ENCODE assay signal across 3 cellular contexts in the genomic region with DNA sequence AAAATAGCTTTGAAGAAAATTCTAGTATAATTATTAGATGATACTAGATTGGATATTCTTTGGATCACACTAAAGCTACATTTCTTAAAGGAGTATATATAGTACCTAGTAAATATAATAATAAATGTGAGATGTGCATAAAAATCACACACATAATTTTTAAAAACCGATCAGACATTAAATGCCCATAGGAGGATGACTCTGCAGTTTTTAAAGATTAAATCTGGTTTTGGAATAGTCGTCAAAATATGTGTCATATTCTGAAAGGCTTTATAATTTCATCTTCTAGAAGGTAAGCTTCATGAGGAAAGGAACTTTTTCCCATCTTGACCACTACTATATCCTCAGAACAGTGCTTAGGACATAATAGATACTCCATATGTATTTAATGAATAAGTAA.
TF ChIP-seq lines count a peak whose summit lies in the region.

No MANE protein-coding gene starts in this region.

TF ChIP-seq in A549, 52 proteins besides CTCF, POLR2A, EP300 and RAD21:
- TF ChIP-seq, protein P1, sequence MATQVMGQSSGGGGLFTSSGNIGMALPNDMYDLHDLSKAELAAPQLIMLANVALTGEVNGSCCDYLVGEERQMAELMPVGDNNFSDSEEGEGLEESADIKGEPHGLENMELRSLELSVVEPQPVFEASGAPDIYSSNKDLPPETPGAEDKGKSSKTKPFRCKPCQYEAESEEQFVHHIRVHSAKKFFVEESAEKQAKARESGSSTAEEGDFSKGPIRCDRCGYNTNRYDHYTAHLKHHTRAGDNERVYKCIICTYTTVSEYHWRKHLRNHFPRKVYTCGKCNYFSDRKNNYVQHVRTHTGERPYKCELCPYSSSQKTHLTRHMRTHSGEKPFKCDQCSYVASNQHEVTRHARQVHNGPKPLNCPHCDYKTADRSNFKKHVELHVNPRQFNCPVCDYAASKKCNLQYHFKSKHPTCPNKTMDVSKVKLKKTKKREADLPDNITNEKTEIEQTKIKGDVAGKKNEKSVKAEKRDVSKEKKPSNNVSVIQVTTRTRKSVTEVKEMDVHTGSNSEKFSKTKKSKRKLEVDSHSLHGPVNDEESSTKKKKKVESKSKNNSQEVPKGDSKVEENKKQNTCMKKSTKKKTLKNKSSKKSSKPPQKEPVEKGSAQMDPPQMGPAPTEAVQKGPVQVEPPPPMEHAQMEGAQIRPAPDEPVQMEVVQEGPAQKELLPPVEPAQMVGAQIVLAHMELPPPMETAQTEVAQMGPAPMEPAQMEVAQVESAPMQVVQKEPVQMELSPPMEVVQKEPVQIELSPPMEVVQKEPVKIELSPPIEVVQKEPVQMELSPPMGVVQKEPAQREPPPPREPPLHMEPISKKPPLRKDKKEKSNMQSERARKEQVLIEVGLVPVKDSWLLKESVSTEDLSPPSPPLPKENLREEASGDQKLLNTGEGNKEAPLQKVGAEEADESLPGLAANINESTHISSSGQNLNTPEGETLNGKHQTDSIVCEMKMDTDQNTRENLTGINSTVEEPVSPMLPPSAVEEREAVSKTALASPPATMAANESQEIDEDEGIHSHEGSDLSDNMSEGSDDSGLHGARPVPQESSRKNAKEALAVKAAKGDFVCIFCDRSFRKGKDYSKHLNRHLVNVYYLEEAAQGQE (IDR thresholded peaks at IDR 0.05) = no peak
- TF ChIP-seq KDM1A (IDR thresholded peaks at IDR 0.05; ENCODE audit: low read depth) = no peak
- peak; percentile 61 for TF ChIP-seq MAFK (IDR thresholded peaks at IDR 0.05; ENCODE audit: partially characterized antibody)
- TF ChIP-seq NPAS2 (CRISPR knock-in tag; IDR thresholded peaks at IDR 0.05; ENCODE audit: borderline replicate concordance) = no peak
- no peak for TF ChIP-seq MYC (IDR thresholded peaks at IDR 0.05; ENCODE audit: borderline replicate concordance, low read length)
- TF ChIP-seq SREBF2 (IDR thresholded peaks at IDR 0.05) = no peak
- no peak for TF ChIP-seq HMGXB4 (CRISPR knock-in tag; IDR thresholded peaks at IDR 0.05; ENCODE audit: borderline replicate concordance)
- TF ChIP-seq NFE2L2 (conservative IDR thresholded peaks at IDR 0.05; ENCODE audit: low read length) = 0 out of 2 replicates have a peak, but pooled peaks have one; percentile 19

TF ChIP-seq in IMR-90, 13 proteins besides CTCF, POLR2A, EP300 and RAD21:
- no peak for TF ChIP-seq BHLHE40 (IDR thresholded peaks at IDR 0.05; ENCODE audit: low read depth, low read length)
- peak; percentile 70 for TF ChIP-seq NFE2L2 (IDR thresholded peaks at IDR 0.05; ENCODE audit: low read depth, low read length)
- no peak for TF ChIP-seq FOS (IDR thresholded peaks at IDR 0.05; ENCODE audit: low read depth, low read length)
TF ChIP-seq in IMR-90: peak in this region for 1.

TF ChIP-seq in K562, 482 proteins besides CTCF, POLR2A, EP300 and RAD21:
- TF ChIP-seq, protein P2, sequence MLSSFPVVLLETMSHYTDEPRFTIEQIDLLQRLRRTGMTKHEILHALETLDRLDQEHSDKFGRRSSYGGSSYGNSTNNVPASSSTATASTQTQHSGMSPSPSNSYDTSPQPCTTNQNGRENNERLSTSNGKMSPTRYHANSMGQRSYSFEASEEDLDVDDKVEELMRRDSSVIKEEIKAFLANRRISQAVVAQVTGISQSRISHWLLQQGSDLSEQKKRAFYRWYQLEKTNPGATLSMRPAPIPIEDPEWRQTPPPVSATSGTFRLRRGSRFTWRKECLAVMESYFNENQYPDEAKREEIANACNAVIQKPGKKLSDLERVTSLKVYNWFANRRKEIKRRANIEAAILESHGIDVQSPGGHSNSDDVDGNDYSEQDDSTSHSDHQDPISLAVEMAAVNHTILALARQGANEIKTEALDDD (IDR thresholded peaks at IDR 0.05) = no peak
- peak; percentile 82 for TF ChIP-seq ZNF316 (IDR thresholded peaks at IDR 0.05)
- no peak for TF ChIP-seq ASH1L (IDR thresholded peaks at IDR 0.05; ENCODE audit: borderline replicate concordance, low read depth, partially characterized antibody)
- peak; percentile 66; the same call in 1 of the 2 replicates for TF ChIP-seq NFE2L1 (tag; IDR thresholded peaks at IDR 0.05; ENCODE audit: borderline replicate concordance, low read depth)
- peak; percentile 86 for TF ChIP-seq MAFG (tag; conservative IDR thresholded peaks at IDR 0.05)
- no peak for TF ChIP-seq ZBTB7A (IDR thresholded peaks at IDR 0.05; ENCODE audit: borderline replicate concordance, control insufficient read depth, low read depth, low read length)
- TF ChIP-seq C11orf30 (IDR thresholded peaks at IDR 0.05; ENCODE audit: low read depth) = peak; percentile 63; the same call in 1 of the 2 replicates
- no peak for TF ChIP-seq RBFOX2 (IDR thresholded peaks at IDR 0.05; ENCODE audit: low read depth, low read length)
- TF ChIP-seq MAFK (IDR thresholded peaks at IDR 0.05; ENCODE audit: low read length) = peak; percentile 39; the same call in 1 of the 2 replicates
- peak; percentile 74 for TF ChIP-seq NFE2 (IDR thresholded peaks at IDR 0.05; ENCODE audit: low read depth)
- TF ChIP-seq MAFF (IDR thresholded peaks at IDR 0.05; ENCODE audit: low read length) = peak; percentile 75
